ENCODE assay signal across 10 cellular contexts in the genomic region with DNA sequence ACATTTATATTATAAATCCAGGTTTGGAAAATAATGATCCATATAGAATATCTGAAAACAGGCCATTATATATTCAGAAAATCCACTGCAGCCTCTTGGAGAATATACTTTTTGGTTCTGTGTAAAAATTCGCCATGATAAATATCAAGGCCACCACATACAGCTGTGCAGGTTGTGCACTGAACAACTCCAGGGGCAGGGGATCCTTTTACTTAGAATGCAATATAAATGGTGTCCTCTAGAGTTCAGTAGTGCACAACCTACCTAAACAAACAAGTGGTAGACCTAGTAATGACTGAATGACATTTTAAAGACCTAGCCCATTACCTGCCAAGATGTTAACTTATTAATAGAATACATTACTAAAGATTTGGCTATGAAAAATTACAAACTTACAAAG. TPM values are rescaled to one million over a fixed set of nuclear protein-coding genes. Genes with fewer than 3 reads are reported as not detected.
DNase-seq lines count a peak whose midpoint lies in the region; ATAC-seq and TF ChIP-seq lines count a peak whose summit lies in the region.
"Had no signal": no experiment of that assay in that cellular context is flagged by ENCODE, and none has a peak within 500 bp of the region (broad histone marks: within the 10 kb centered on the region; RNA-seq: fewer than 3 reads in every experiment).

No MANE protein-coding gene starts in this region.

- H3K9ac ChIP-seq in MM.1S (ENCODE audit: low read length), result no peak overlapping the region

- H3K4me3 Mint-ChIP-seq in Calu3 (ENCODE audit: low read depth, unreplicated experiment) (no peak overlapping the region), natural killer cell (no peak overlapping the region), glutamatergic neuron (ENCODE audit: unreplicated experiment) (no peak overlapping the region)

- DNase-seq in Calu3, result no peak
- peak; percentile 24 for DNase-seq in MM.1S
- DNase-seq in epithelial cell of esophagus (ENCODE audit: low read depth), result peak; percentile 54
- no peak for DNase-seq in natural killer cell
- DNase-seq in caudate nucleus (lab: John Stamatoyannopoulos, UW), result no peak
- DNase-seq in glutamatergic neuron, result no peak

- H3K4me1 Mint-ChIP-seq in Calu3 (ENCODE audit: low read depth, unreplicated experiment) (peaks cover 50% of the 10 kb centered on the region), natural killer cell (peaks cover 0 to 5% of the 10 kb centered on the region in 2 donors), glutamatergic neuron (ENCODE audit: low read depth, unreplicated experiment) (no peaks in the 10 kb centered on the region)

- no peak overlapping the region for H3K4me2 ChIP-seq in MM.1S (ENCODE audit: low read depth, low read length)

- H3K9me3 ChIP-seq in MM.1S (replicated peaks; ENCODE audit: insufficient read depth, low read length), result no peaks in the 10 kb centered on the region

- CTCF ChIA-PET in Calu3 (lab: Charles Lee), result interaction anchor here (0.7 kb wide), 1 partner anchor 155 kb away, joined by 6 read pairs; no protein-coding TSS in a partner anchor

- no peaks in the 10 kb centered on the region for H4K20me1 ChIP-seq in MM.1S (ENCODE audit: insufficient read depth, low read length)

- H3F3A ChIP-seq in MM.1S (ENCODE audit: insufficient read depth, low read length), result no peaks in the 10 kb centered on the region

- H2AFZ ChIP-seq in MM.1S (ENCODE audit: low read length), result no peak overlapping the region

- no peaks in the 10 kb centered on the region for H3K4me1 ChIP-seq in MM.1S (ENCODE audit: low read length)

- H3K27ac ChIP-seq in MM.1S (ENCODE audit: low read length) (no peak overlapping the region), caudate nucleus (ENCODE audit: low read depth, low read length) (no peak overlapping the region)

- H3K9me3 Mint-ChIP-seq in Calu3 (ENCODE audit: low read depth, unreplicated experiment), result no peaks in the 10 kb centered on the region
- H3K9me3 Mint-ChIP-seq in natural killer cell, result no peaks in the 10 kb centered on the region
- H3K9me3 Mint-ChIP-seq in glutamatergic neuron (ENCODE audit: unreplicated experiment), result peaks cover 1% of the 10 kb centered on the region

- H3K79me2 ChIP-seq in MM.1S (ENCODE audit: low read length), result no peaks in the 10 kb centered on the region

- H3K27ac Mint-ChIP-seq in Calu3 (ENCODE audit: unreplicated experiment) (peak overlapping the region; percentile 36), natural killer cell (no peak overlapping the region), glutamatergic neuron (ENCODE audit: unreplicated experiment) (no peak overlapping the region)

- H3K27me3 ChIP-seq in MM.1S (replicated peaks; ENCODE audit: insufficient read depth, low read length), result no peaks in the 10 kb centered on the region

- TF ChIP-seq CTCF in Calu3 (IDR thresholded peaks at IDR 0.05; ENCODE audit: unreplicated experiment), result no peak
- peak; percentile 37 for TF ChIP-seq CTCF in MM.1S (IDR thresholded peaks at IDR 0.05; ENCODE audit: low read length)
- peak; percentile 23 for TF ChIP-seq CTCF in epithelial cell of esophagus (IDR thresholded peaks at IDR 0.05; ENCODE audit: insufficient read depth, low read depth, low read length, missing control alignments)
- no peak for TF ChIP-seq CTCF in natural killer cell (IDR thresholded peaks at IDR 0.05)
- no peak for TF ChIP-seq CTCF in glutamatergic neuron (IDR thresholded peaks at IDR 0.05; ENCODE audit: partially characterized antibody, unreplicated experiment)

- H3K36me3 ChIP-seq in MM.1S (replicated peaks; ENCODE audit: insufficient read depth, low read length), result no peaks in the 10 kb centered on the region

- no peak overlapping the region for H3K4me3 ChIP-seq in MM.1S (ENCODE audit: low read length)
- no peak overlapping the region for H3K4me3 ChIP-seq in epithelial cell of esophagus (ENCODE audit: low read length)

- H3K36me3 Mint-ChIP-seq in Calu3 (ENCODE audit: insufficient read depth, unreplicated experiment) (peaks cover 100% of the 10 kb centered on the region), natural killer cell (no peaks in the 10 kb centered on the region), glutamatergic neuron (ENCODE audit: unreplicated experiment) (no peaks in the 10 kb centered on the region)

- ATAC-seq in GM21515 (IDR thresholded peaks at IDR 0.05; ENCODE audit: unreplicated experiment), result peak; percentile 50
- ATAC-seq in natural killer cell, result no peak
- ATAC-seq in HG03097 (IDR thresholded peaks at IDR 0.05; ENCODE audit: low FRiP score, unreplicated experiment), result no peak

- H3K27me3 Mint-ChIP-seq in Calu3 (ENCODE audit: unreplicated experiment) (no peaks in the 10 kb centered on the region), natural killer cell (ENCODE audit: low read depth in 2 of 2) (peaks cover 7 to 9% of the 10 kb centered on the region in 2 donors), glutamatergic neuron (ENCODE audit: unreplicated experiment) (no peaks in the 10 kb centered on the region)

- H3K9me2 ChIP-seq in MM.1S (replicated peaks; ENCODE audit: insufficient read depth, low read length), result no peaks in the 10 kb centered on the region

- intact Hi-C loops in Calu3 (cut with micrococcal nuclease; ENCODE audit: unreplicated experiment), result loop anchor here (2.0 kb wide), 1 partner anchor 407 kb away; no protein-coding TSS in a partner anchor
- intact Hi-C loops in natural killer cell (cut with micrococcal nuclease), result no loop called here

- BruUV-seq in Calu3 (replicated peaks; lab: Mats Ljungman, UMichigan), result no TSS peak

RNA-seq across cellular contexts. Expression of gene MOGAT1, which starts 22.4 kb away (rescaled TPM):
- total RNA-seq in Calu3 (2022), result 35.9 and 51.2 TPM in 2 replicates
- not detected for total RNA-seq in natural killer cell
- total RNA-seq in glutamatergic neuron (ENCODE audit: unreplicated experiment), result not detected
- total RNA-seq: mononuclear cell, temporal lobe had no signal

RNA-seq across cellular contexts. Expression of gene FARSB, which starts 37.9 kb away (rescaled TPM):
- total RNA-seq in Calu3 (2022), result 50.6 and 67.6 TPM in 2 replicates
- total RNA-seq in natural killer cell, result 10 to 100 TPM in 1 of 3 donors, 1 to 10 TPM in 2; 8.6 to 10.7 (median 9.7) TPM
- 18.8 TPM for total RNA-seq in glutamatergic neuron (ENCODE audit: unreplicated experiment)

Comparison
In these comparisons a context has a peak if more than half of its experiments do, and no peak if none do; other contexts are left out.
1. DNase-seq: peak in MM.1S (single experiment) and epithelial cell of esophagus (single experiment); none in Calu3 (single experiment), natural killer cell (single experiment), caudate nucleus (0 of 61) and glutamatergic neuron (single experiment).
2. CTCF ChIP-seq: peak in MM.1S (single experiment) and epithelial cell of esophagus (single experiment); none in Calu3 (single experiment), natural killer cell (single experiment) and glutamatergic neuron (single experiment).
3. RNA of gene MOGAT1, which starts 22.4 kb away (total RNA-seq): 35.9 to 51.2 TPM in Calu3; not detected in natural killer cell and not detected in glutamatergic neuron (single experiment); every median in the first group is over 10 times any median in the second.